ENCODE assay signal across 11 cellular contexts in genomic region chrX:18410038-18410437, GRCh38. TPM values are rescaled to one million over a fixed set of nuclear protein-coding genes. Genes with fewer than 3 reads are reported as not detected.
DNase-seq lines count a peak whose midpoint lies in the region; ATAC-seq and TF ChIP-seq lines count a peak whose summit lies in the region.
"Had no signal": no experiment of that assay in that cellular context is flagged by ENCODE, and none has a peak within 500 bp of the region (broad histone marks: within the 10 kb centered on the region; RNA-seq: fewer than 3 reads in every experiment).

No MANE protein-coding gene starts in this region.

- no peak overlapping the region for H3K4me3 Mint-ChIP-seq in immature natural killer cell
- H3K4me3 Mint-ChIP-seq: central memory CD8-positive, alpha-beta T cell had no signal

- H3K36me3 Mint-ChIP-seq in immature natural killer cell, result no peaks in the 10 kb centered on the region

- no peaks in the 10 kb centered on the region for H3K9me3 Mint-ChIP-seq in immature natural killer cell
- H3K9me3 Mint-ChIP-seq: central memory CD8-positive, alpha-beta T cell had no signal

- no peaks in the 10 kb centered on the region for H3K4me1 Mint-ChIP-seq in immature natural killer cell
- H3K4me1 Mint-ChIP-seq: central memory CD8-positive, alpha-beta T cell had no signal

- peak; percentile 23 for DNase-seq in A172 (ENCODE audit: low spot score)
- DNase-seq in GM10266 (ENCODE audit: extremely low spot score), result no peak
- peak; percentile 16 for DNase-seq in hepatic stellate cell (ENCODE audit: low spot score)
- no peak for DNase-seq in T-helper 2 cell
- DNase-seq in immature natural killer cell, result no peak
- no peak for DNase-seq in activated naive CD4-positive, alpha-beta T cell (lab: John Stamatoyannopoulos, UW)
- DNase-seq: activated CD4-positive, CD25-positive, alpha-beta regulatory T cell; GDM1 had no signal

- peak; percentile 34 for TF ChIP-seq CTCF in GM10266 (IDR thresholded peaks at IDR 0.05; ENCODE audit: control insufficient read depth, insufficient read depth, low read depth, missing control alignments)

- ATAC-seq in SK-N-SH treated with all-trans-retinoic acid at 6 μM for 48 hours (peak; percentile 84), GM21447 (IDR thresholded peaks at IDR 0.05; ENCODE audit: unreplicated experiment) (no peak)

- peaks cover 0 to 6% (median 3%) of the 10 kb centered on the region in 3 donors for H3K27me3 Mint-ChIP-seq in immature natural killer cell (ENCODE audit: low read depth in 3 of 3)
- H3K27me3 Mint-ChIP-seq: central memory CD8-positive, alpha-beta T cell had no signal

- H3K27ac Mint-ChIP-seq in immature natural killer cell, result no peak overlapping the region

TF ChIP-seq in SK-N-SH treated with all-trans-retinoic acid at 6 μM for 48 hours, 23 proteins besides CTCF, POLR2A, EP300 and RAD21:
- TF ChIP-seq BACH2 (CRISPR knock-in tag; IDR thresholded peaks at IDR 0.05; ENCODE audit: borderline replicate concordance) (no peak), ZC3H10 (CRISPR knock-in tag; IDR thresholded peaks at IDR 0.05) (no peak), TSHZ2 (CRISPR knock-in tag; IDR thresholded peaks at IDR 0.05) (no peak), RARB (CRISPR knock-in tag; IDR thresholded peaks at IDR 0.05) (no peak), TCF4 (CRISPR knock-in tag; IDR thresholded peaks at IDR 0.05; ENCODE audit: borderline replicate concordance) (no peak), TOX (CRISPR knock-in tag; IDR thresholded peaks at IDR 0.05; ENCODE audit: borderline replicate concordance) (no peak), GLIS3 (CRISPR knock-in tag; IDR thresholded peaks at IDR 0.05) (no peak), OSR1 (CRISPR knock-in tag; IDR thresholded peaks at IDR 0.05) (no peak), ZNF8 (CRISPR knock-in tag; IDR thresholded peaks at IDR 0.05) (no peak), ZNF70 (CRISPR knock-in tag; IDR thresholded peaks at IDR 0.05) (no peak)
- TF ChIP-seq, protein P1, sequence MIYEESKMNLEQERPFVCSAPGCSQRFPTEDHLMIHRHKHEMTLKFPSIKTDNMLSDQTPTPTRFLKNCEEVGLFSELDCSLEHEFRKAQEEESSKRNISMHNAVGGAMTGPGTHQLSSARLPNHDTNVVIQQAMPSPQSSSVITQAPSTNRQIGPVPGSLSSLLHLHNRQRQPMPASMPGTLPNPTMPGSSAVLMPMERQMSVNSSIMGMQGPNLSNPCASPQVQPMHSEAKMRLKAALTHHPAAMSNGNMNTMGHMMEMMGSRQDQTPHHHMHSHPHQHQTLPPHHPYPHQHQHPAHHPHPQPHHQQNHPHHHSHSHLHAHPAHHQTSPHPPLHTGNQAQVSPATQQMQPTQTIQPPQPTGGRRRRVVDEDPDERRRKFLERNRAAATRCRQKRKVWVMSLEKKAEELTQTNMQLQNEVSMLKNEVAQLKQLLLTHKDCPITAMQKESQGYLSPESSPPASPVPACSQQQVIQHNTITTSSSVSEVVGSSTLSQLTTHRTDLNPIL (CRISPR knock-in tag; IDR thresholded peaks at IDR 0.05; ENCODE audit: low read depth), result no peak

RNA-seq across cellular contexts. Expression of gene CDKL5, which starts 15.4 kb away (rescaled TPM):
- 1.6 and 2.4 TPM in 2 replicates for total RNA-seq in A172 (2014; rRNA removed; shearing (Covaris generic))
- polyA plus RNA-seq in immature natural killer cell, result 1 to 10 TPM in 2 of 3 donors, not detected in 1; 1.5 to 2.3 TPM

RNA-seq across cellular contexts. Expression of gene SCML2, which starts 55.5 kb away (rescaled TPM):
- total RNA-seq in A172 (2014; rRNA removed; shearing (Covaris generic)), result 5.8 and 7.5 TPM in 2 replicates
- polyA plus RNA-seq in immature natural killer cell, result under 1 TPM in 2 of 3 donors, not detected in 1; 0.18 to 0.42 TPM

Comparison
In these comparisons a context has a peak if more than half of its experiments do, and no peak if none do; other contexts are left out.
1. DNase-seq: peak in A172 (single experiment) and hepatic stellate cell (single experiment); none in GM10266 (single experiment), T-helper 2 cell (0 of 5), immature natural killer cell (0 of 3) and activated naive CD4-positive, alpha-beta T cell (0 of 4).